Comparison of ENCODE assay signal across 8 cellular contexts in genomic region chr15:78875107-78875914, GRCh38. TPM values are rescaled to one million over a fixed set of nuclear protein-coding genes. Genes with fewer than 3 reads are reported as not detected.
A peak's percentile ranks its signal among the peaks of the same experiment; 100 is the strongest.
DNase-seq lines count a peak whose midpoint lies in the region; ATAC-seq and TF ChIP-seq lines count a peak whose summit lies in the region.

No MANE protein-coding gene starts in this region.

- peak in 2 of 3 experiments; percentile 22 to 41 for DNase-seq in NCI-H1417 (lab: John Stamatoyannopoulos, UW)
- no peak for DNase-seq in NCI-H1417 treated with DMSO at 0.1 percent for 48 hours (lab: John Stamatoyannopoulos, UW)
- DNase-seq in right cardiac atrium, result peak in 1 of 3 donors; percentile 25
- DNase-seq in stimulated activated naive B cell treated with anti-CD40 and anti-IgM and Interleukin-4, amounts not matched to agents 10 μg/mL and 1 μg/mL and 100 μg/mL, for 72 hours, result no peak
- no peak for DNase-seq in kidney glomerular epithelial cell (lab: John Stamatoyannopoulos, UW)

- H3K9me3 ChIP-seq in right cardiac atrium (ENCODE audit: control insufficient read depth, low read length), result no peaks in the 10 kb centered on the region

- peaks cover 23 to 50% of the 10 kb centered on the region in 2 donors for H3K4me1 Mint-ChIP-seq in stimulated activated naive B cell treated with anti-CD40 and anti-IgM and Interleukin-4, amounts not matched to agents 10 μg/mL and 1 μg/mL and 100 μg/mL, for 72 hours

- H3K27ac ChIP-seq in right cardiac atrium (ENCODE audit: low read length), result no peak overlapping the region

- ATAC-seq in right cardiac atrium (no peak), GM21390 (IDR thresholded peaks at IDR 0.05; ENCODE audit: unreplicated experiment) (no peak), HG03045 (IDR thresholded peaks at IDR 0.05; ENCODE audit: unreplicated experiment) (no peak)
- ATAC-seq in stimulated activated naive B cell treated with anti-CD40 and anti-IgM and Interleukin-4, amounts not matched to agents 10 μg/mL and 1 μg/mL and 100 μg/mL, for 72 hours (replicated peaks), result no peak

- no peaks in the 10 kb centered on the region for H3K27me3 ChIP-seq in right cardiac atrium (ENCODE audit: control insufficient read depth, insufficient read depth)

- WGBS in right cardiac atrium, result 41% methylated on average over 22 of the region's 22 CpGs

- H3K4me3 Mint-ChIP-seq in stimulated activated naive B cell treated with anti-CD40 and anti-IgM and Interleukin-4, amounts not matched to agents 10 μg/mL and 1 μg/mL and 100 μg/mL, for 72 hours, result peak overlapping the region; percentile 83 to 98

- H3K9me3 Mint-ChIP-seq in stimulated activated naive B cell treated with anti-CD40 and anti-IgM and Interleukin-4, amounts not matched to agents 10 μg/mL and 1 μg/mL and 100 μg/mL, for 72 hours, result no peaks in the 10 kb centered on the region

- H3K4me1 ChIP-seq in right cardiac atrium (ENCODE audit: control insufficient read depth, insufficient read depth, low read length), result peaks cover 13% of the 10 kb centered on the region

- peak overlapping the region; percentile 100 for H3K27ac Mint-ChIP-seq in stimulated activated naive B cell treated with anti-CD40 and anti-IgM and Interleukin-4, amounts not matched to agents 10 μg/mL and 1 μg/mL and 100 μg/mL, for 72 hours

- intact Hi-C loops in right cardiac atrium (cut with DNase I), result loop anchor here in 2 of 4 donors (10.0 kb wide), 1 partner anchor 61 kb away; the partner anchor contains the start of gene ADAMTS7 (in 2 of the 2)

- H3K27me3 Mint-ChIP-seq in stimulated activated naive B cell treated with anti-CD40 and anti-IgM and Interleukin-4, amounts not matched to agents 10 μg/mL and 1 μg/mL and 100 μg/mL, for 72 hours, result no peaks in the 10 kb centered on the region

- H3K36me3 Mint-ChIP-seq in stimulated activated naive B cell treated with anti-CD40 and anti-IgM and Interleukin-4, amounts not matched to agents 10 μg/mL and 1 μg/mL and 100 μg/mL, for 72 hours, result peaks cover 19 to 29% of the 10 kb centered on the region in 2 donors

- H3K4me3 ChIP-seq in WI38 (ENCODE audit: low read depth, low read length) (peak overlapping the region; percentile 99), right cardiac atrium (ENCODE audit: low read length) (peak overlapping the region; percentile 91)

- no peak for TF ChIP-seq CTCF in WI38 (IDR thresholded peaks at IDR 0.05; ENCODE audit: low read depth, low read length)

RNA-seq across cellular contexts. Expression of gene MORF4L1, which starts 2.6 kb away (rescaled TPM):
- 100 to 1,000 TPM; 347 to 402 (median 376) TPM for total RNA-seq in right cardiac atrium
- polyA plus RNA-seq in right cardiac atrium, result 296 TPM

Comparison
In these comparisons a context has a peak if more than half of its experiments do, and no peak if none do; other contexts are left out.
1. DNase-seq: peak in NCI-H1417 (2 of 3); none in NCI-H1417 treated with DMSO at 0.1 percent for 48 hours (single experiment), stimulated activated naive B cell treated with anti-CD40 and anti-IgM and Interleukin-4, amounts not matched to agents 10 μg/mL and 1 μg/mL and 100 μg/mL, for 72 hours (single experiment) and kidney glomerular epithelial cell (single experiment).